8 cellular contexts compared by ENCODE assay signal in the genomic region with DNA sequence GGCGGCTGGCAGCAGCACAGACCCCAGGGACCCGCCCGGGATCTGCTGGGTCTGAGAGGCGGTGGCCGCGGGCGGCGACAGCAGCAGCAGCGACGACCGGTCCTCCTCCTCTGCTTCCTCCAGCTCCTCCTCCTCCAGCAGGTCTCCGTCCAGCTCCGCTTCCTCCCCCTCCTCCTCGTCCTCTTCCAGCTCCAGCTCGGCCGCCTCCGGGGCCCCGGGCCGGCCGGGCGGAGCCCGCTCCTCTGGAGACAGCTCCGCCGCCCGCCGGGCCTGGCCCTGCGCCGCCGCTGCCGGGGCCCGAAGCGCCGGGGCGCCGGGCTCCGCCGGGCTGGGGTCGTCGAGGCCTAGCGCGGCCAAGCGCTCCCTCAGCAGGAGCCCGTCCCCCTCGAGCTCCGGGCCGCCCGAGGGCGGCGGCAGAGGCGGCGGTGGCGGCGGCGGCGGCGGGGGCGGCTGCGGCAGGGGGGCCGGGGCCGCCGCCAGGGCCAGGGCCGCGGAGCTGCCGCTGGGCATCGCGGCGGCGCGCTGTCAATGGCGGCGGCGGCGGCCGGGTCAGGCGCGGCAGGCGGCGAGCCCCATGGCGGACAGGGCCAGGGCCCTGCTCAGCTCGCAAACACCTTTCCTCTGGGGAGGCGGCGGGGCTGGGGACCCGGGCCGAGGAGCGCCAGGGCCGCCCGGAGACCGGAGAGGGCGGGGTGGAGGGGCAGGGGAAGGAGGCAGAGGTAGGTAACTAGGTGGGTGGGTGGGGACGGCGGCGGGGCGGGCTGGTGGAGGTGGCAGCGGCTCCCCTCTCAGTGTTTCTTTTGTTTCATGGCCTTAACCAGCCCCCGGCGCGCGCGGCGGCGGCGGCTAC. TPM values are rescaled to one million over a fixed set of nuclear protein-coding genes. Genes with fewer than 3 reads are reported as not detected.
DNase-seq lines count a peak whose midpoint lies in the region; ATAC-seq, FAIRE-seq and TF ChIP-seq lines count a peak whose summit lies in the region.

No MANE protein-coding gene starts in this region.

- intact Hi-C loops in Right ventricle myocardium inferior (cut with DNase I), result loop anchor here (5.0 to 10.0 kb wide), 7 partner anchors 82 to 912 kb away; a partner anchor contains a TSS
- intact Hi-C loops in ovary (cut with DNase I), result loop anchor here in 2 of 4 donors (5.0 to 10.0 kb wide), 3 partner anchors 162 to 930 kb away; a partner anchor contains a TSS

- H3K4me1 Mint-ChIP-seq in activated naive CD8-positive, alpha-beta T cell treated with anti-CD3 and anti-CD28 coated beads for 36 hours, result peaks cover 25% of the 10 kb centered on the region

- 0 to 1% (median 1%) methylated on average over 31 to 102 of the region's 102 CpGs for WGBS in ovary, 3 donors

- TF ChIP-seq CTCF in GM12875 (IDR thresholded peaks at IDR 0.05; ENCODE audit: borderline replicate concordance, insufficient read depth, low read depth, low read length), result no peak
- no peak for TF ChIP-seq CTCF in ovary (IDR thresholded peaks at IDR 0.05)

- peaks cover 11% of the 10 kb centered on the region for H3K4me1 ChIP-seq in ovary (ENCODE audit: insufficient read depth)

- H3K27me3 Mint-ChIP-seq in activated naive CD8-positive, alpha-beta T cell treated with anti-CD3 and anti-CD28 coated beads for 36 hours, result no peaks in the 10 kb centered on the region

- H3K36me3 ChIP-seq in ovary, result no peaks in the 10 kb centered on the region

- peaks cover 4% of the 10 kb centered on the region for H3K9me3 Mint-ChIP-seq in activated naive CD8-positive, alpha-beta T cell treated with anti-CD3 and anti-CD28 coated beads for 36 hours

- peak; percentile 31 for TF ChIP-seq POLR2A in ovary (IDR thresholded peaks at IDR 0.05)

- no peak for TF ChIP-seq EP300 in ovary (IDR thresholded peaks at IDR 0.05)

- H3K27me3 ChIP-seq in ovary, result no peaks in the 10 kb centered on the region

- H3K27ac ChIP-seq in ovary, result peak overlapping the region; percentile 94 to 98

- peak overlapping the region; percentile 97 for H3K4me3 Mint-ChIP-seq in activated naive CD8-positive, alpha-beta T cell treated with anti-CD3 and anti-CD28 coated beads for 36 hours

- H3K4me3 ChIP-seq in GM12875 (ENCODE audit: low read depth, low read length) (peak overlapping the region; percentile 75), ovary (peak overlapping the region; percentile 94)

- DNase-seq in 8988T (peak; percentile 29), NOMO-1 treated with dmso at 0.1 percent for 144 hours (lab: John Stamatoyannopoulos, UW; ENCODE audit: unreplicated experiment) (peak; percentile 40), Right ventricle myocardium inferior (ENCODE audit: missing footprints) (peak; percentile 84), ovary (peak; percentile 40 to 69 (median 63)), GM19239 (ENCODE audit: insufficient read length, low spot score) (no peak)
- no peak for DNase-seq in activated naive CD8-positive, alpha-beta T cell treated with anti-CD3 and anti-CD28 coated beads for 36 hours

- peak; percentile 8 for ATAC-seq in HG02970 (IDR thresholded peaks at IDR 0.05; ENCODE audit: low FRiP score, unreplicated experiment)
- peak; percentile 4 for ATAC-seq in Right ventricle myocardium inferior

- no peaks in the 10 kb centered on the region for H3K9me3 ChIP-seq in ovary

- peak overlapping the region; percentile 95 for H3K27ac Mint-ChIP-seq in activated naive CD8-positive, alpha-beta T cell treated with anti-CD3 and anti-CD28 coated beads for 36 hours

- FAIRE-seq in GM19239 (lab: Jason Lieb, UNC), result no peak

- H3K36me3 Mint-ChIP-seq in activated naive CD8-positive, alpha-beta T cell treated with anti-CD3 and anti-CD28 coated beads for 36 hours, result peaks cover 35% of the 10 kb centered on the region

RNA-seq across cellular contexts. Expression of a gene that starts 0.4 kb away (rescaled TPM):
- 10 to 100 TPM; 66.9 to 68.5 TPM for total RNA-seq in activated naive CD8-positive, alpha-beta T cell treated with anti-CD3 and anti-CD28 coated beads for 36 hours
- total RNA-seq in Right ventricle myocardium inferior, result 20.5 TPM
- 10 to 100 TPM; 21.6 to 47.4 (median 33.0) TPM for total RNA-seq in ovary
- polyA plus RNA-seq in ovary, result 10 to 100 TPM; 18.1 to 40.5 TPM

Comparison
In these comparisons a context has a peak if more than half of its experiments do, and no peak if none do; other contexts are left out.
1. DNase-seq: peak in 8988T (single experiment), NOMO-1 treated with dmso at 0.1 percent for 144 hours (single experiment), Right ventricle myocardium inferior (single experiment) and ovary (5 of 5); none in activated naive CD8-positive, alpha-beta T cell treated with anti-CD3 and anti-CD28 coated beads for 36 hours (single experiment) and GM19239 (single experiment).